In the genomic region with DNA sequence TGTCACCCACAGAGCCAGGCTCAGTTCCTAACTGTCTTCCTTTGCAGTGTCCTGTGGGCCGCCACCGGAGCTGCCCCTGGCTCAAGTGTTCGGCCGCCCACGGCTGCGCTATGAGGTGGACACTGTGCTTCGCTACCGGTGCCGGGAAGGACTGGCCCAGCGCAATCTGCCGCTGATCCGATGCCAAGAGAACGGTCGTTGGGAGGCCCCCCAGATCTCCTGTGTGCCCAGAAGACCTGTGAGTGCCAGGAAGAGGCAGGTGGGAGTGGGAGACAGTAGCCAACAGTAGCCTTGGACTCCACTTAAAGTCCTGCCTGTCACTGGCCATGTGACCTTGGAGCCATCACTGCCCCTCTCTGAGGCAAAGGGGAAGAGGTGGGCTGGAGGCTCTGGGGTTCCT, we compare ENCODE assay signal across 30 cellular contexts. TPM values are rescaled to one million over a fixed set of nuclear protein-coding genes. Genes with fewer than 3 reads are reported as not detected.
A peak's percentile ranks its signal among the peaks of the same experiment; 100 is the strongest.
DNase-seq lines count a peak whose midpoint lies in the region; ATAC-seq, FAIRE-seq and TF ChIP-seq lines count a peak whose summit lies in the region.
"Had no signal": no experiment of that assay in that cellular context is flagged by ENCODE, and none has a peak within 500 bp of the region (broad histone marks: within the 10 kb centered on the region; RNA-seq: fewer than 3 reads in every experiment).

No MANE protein-coding gene starts in this region.

- peak overlapping the region in 1 of 11 experiments; percentile 55; a peak in 3 of 22 replicates for H3K27ac ChIP-seq in BLaER1 treated with 17β-estradiol and CSF1 and Interleukin-3, amounts not matched to agents 10 nM and 100 nM
- H3K27ac ChIP-seq in HepG2 (ENCODE audit: extremely low read length, insufficient read depth, low read length) = no peak overlapping the region
- H3K27ac ChIP-seq in caudate nucleus (ENCODE audit: low read depth, low read length) = no peak overlapping the region
- H3K27ac ChIP-seq: pancreas, SJSA1 had no signal

- H3K36me3 ChIP-seq in BLaER1 treated with 17β-estradiol and CSF1 and Interleukin-3, amounts not matched to agents 10 nM and 100 nM = no peaks in the 10 kb centered on the region
- H3K36me3 ChIP-seq in GM06990 (ENCODE audit: control insufficient read depth, insufficient read depth, low read length) (0 out of 2 replicates have a peak, but pooled peaks cover 1% of the 10 kb centered on the region), HepG2 (replicated peaks in 1 of 2; ENCODE audit: control insufficient read depth in 1 of 2, insufficient read depth in 2 of 2, low read length in 2 of 2) (peaks cover 1 to 5% of the 10 kb centered on the region in 2 experiments; a peak in 1 of 5 replicates)
- H3K36me3 ChIP-seq: pancreas, SJSA1, transverse colon had no signal

- H3K4me1 Mint-ChIP-seq in activated T-helper 17 cell treated with anti-CD3 and anti-CD28 coated beads, Interleukin-2, amount 50 U/mL, for 72 hours = peaks cover 37% of the 10 kb centered on the region

- WGBS in HepG2 (ENCODE audit: low lambda C conversion rate) = 83% methylated on average over 6 of the region's 14 CpGs

- no peaks in the 10 kb centered on the region for H3K36me3 Mint-ChIP-seq in activated T-helper 17 cell treated with anti-CD3 and anti-CD28 coated beads, Interleukin-2, amount 50 U/mL, for 72 hours (ENCODE audit: low read depth)

- TF ChIP-seq CTCF in GM06990 (IDR thresholded peaks at IDR 0.05; ENCODE audit: insufficient read depth, low read length, poor library complexity, severe bottlenecking) (peak; percentile 2), HepG2 (CRISPR knock-in tag; IDR thresholded peaks at IDR 0.05) (no peak)

- no peaks in the 10 kb centered on the region for H3K9me3 ChIP-seq in BLaER1 treated with 17β-estradiol and CSF1 and Interleukin-3, amounts not matched to agents 10 nM and 100 nM (replicated peaks in 1 of 11)
- H3K9me3 ChIP-seq in HepG2 (ENCODE audit: low read length) = no peaks in the 10 kb centered on the region
- H3K9me3 ChIP-seq: mucosa of descending colon, pancreas, SJSA1, transverse colon had no signal

- TF ChIP-seq EP300 in HepG2 (IDR thresholded peaks at IDR 0.05; ENCODE audit: low read depth in 2 of 2, low read length in 2 of 2) (no peak), HepG2 (CRISPR knock-in tag; IDR thresholded peaks at IDR 0.05; ENCODE audit: borderline replicate concordance) (no peak)

- H3K27me3 Mint-ChIP-seq in activated T-helper 17 cell treated with anti-CD3 and anti-CD28 coated beads, Interleukin-2, amount 50 U/mL, for 72 hours = peaks cover 33% of the 10 kb centered on the region

- H3K4me3 Mint-ChIP-seq in activated T-helper 17 cell treated with anti-CD3 and anti-CD28 coated beads, Interleukin-2, amount 50 U/mL, for 72 hours = peak overlapping the region; percentile 16
- H3K4me3 Mint-ChIP-seq: activated CD4-positive, alpha-beta memory T cell treated with anti-CD3 and anti-CD28 coated beads, Interleukin-2, amount 10 ng/mL, durations not matched to agents 7 days and 5 days; nephron progenitor cell had no signal

- POLR2A ChIA-PET in HepG2 (lab: Yijun Ruan, JAX) = interaction anchor here (11.4 kb wide), 1 partner anchor 16 kb away, joined by 189 read pairs; a partner anchor contains a TSS

- CTCF ChIA-PET in HepG2 (lab: Yijun Ruan, JAX; ENCODE audit: low intra/inter-chr PET ratio, low total read pairs) = interaction anchor here (1.9 to 6.4 kb wide), 2 partner anchors 20 to 31 kb away, joined by 13 to 166 read pairs; a partner anchor contains a TSS

- FAIRE-seq in HepG2 (lab: Jason Lieb, UNC) = no peak
- FAIRE-seq: HTR-8/SVneo, pancreas had no signal

- H3K27ac Mint-ChIP-seq in activated T-helper 17 cell treated with anti-CD3 and anti-CD28 coated beads, Interleukin-2, amount 50 U/mL, for 72 hours = no peak overlapping the region
- H3K27ac Mint-ChIP-seq: nephron progenitor cell had no signal

- in situ Hi-C loops in HepG2 (cut with HindIII; ENCODE audit: extremely low pct_ligation_motif_present, low pct_unique_long_range_greater_than_20kb) = no loop called here

- peaks cover 39 to 57% (median 52%) of the 10 kb centered on the region in 11 experiments for H3K27me3 ChIP-seq in BLaER1 treated with 17β-estradiol and CSF1 and Interleukin-3, amounts not matched to agents 10 nM and 100 nM
- H3K27me3 ChIP-seq in GM06990 (replicated peaks; ENCODE audit: control insufficient read depth, insufficient read depth, low read length) = no peaks in the 10 kb centered on the region
- no peaks in the 10 kb centered on the region; a peak in 1 of 5 replicates for H3K27me3 ChIP-seq in HepG2 (ENCODE audit: control insufficient read depth in 1 of 2, insufficient read depth in 2 of 2, low read length in 2 of 2)
- H3K27me3 ChIP-seq: transverse colon had no signal

- peak overlapping the region in 4 of 11 experiments; percentile 9 to 40 (median 22); a peak in 2 of 22 replicates for H3K9ac ChIP-seq in BLaER1 treated with 17β-estradiol and CSF1 and Interleukin-3, amounts not matched to agents 10 nM and 100 nM
- H3K9ac ChIP-seq in HepG2 (ENCODE audit: insufficient read depth, low read depth, low read length) = no peak overlapping the region

- peaks cover 0 to 52% (median 16%) of the 10 kb centered on the region in 11 experiments; a peak in 15 of 22 replicates for H4K20me1 ChIP-seq in BLaER1 treated with 17β-estradiol and CSF1 and Interleukin-3, amounts not matched to agents 10 nM and 100 nM
- peaks cover 64% of the 10 kb centered on the region for H4K20me1 ChIP-seq in HepG2 (ENCODE audit: insufficient read depth, low read length)

- peak overlapping the region in 9 of 11 experiments; percentile 86 to 99 (median 95); a peak in 14 of 22 replicates for H3K4me2 ChIP-seq in BLaER1 treated with 17β-estradiol and CSF1 and Interleukin-3, amounts not matched to agents 10 nM and 100 nM
- peak overlapping the region; percentile 96 for H3K4me2 ChIP-seq in HepG2 (ENCODE audit: low read depth, low read length)

- DNase-seq in GM06990 (ENCODE audit: extremely low read depth, insufficient read length) = no peak
- DNase-seq in HepG2 (ENCODE audit: low spot score) = no peak
- no peak for DNase-seq in caudate nucleus (lab: John Stamatoyannopoulos, UW)
- no peak for DNase-seq in T-helper 2 cell
- DNase-seq: activated CD4-positive, alpha-beta memory T cell treated with anti-CD3 and anti-CD28 coated beads, Interleukin-2, amount 10 ng/mL, durations not matched to agents 7 days and 5 days; activated CD4-positive, CD25-positive, alpha-beta regulatory T cell; activated CD8-positive, alpha-beta memory T cell treated with anti-CD3 and anti-CD28 coated beads, Interleukin-2, amount 50 U/mL, for 48 hours; activated effector memory CD4-positive, alpha-beta T cell treated with Interleukin-2 at 50 U/mL for 16 hours; DMS79 treated with DMSO at 0.1 percent for 48 hours; effector CD8-positive, alpha-beta T cell; head of caudate nucleus; KG1; kidney glomerular epithelial cell; NCI-H1417 treated with DMSO at 0.1 percent for 48 hours; NCI-H446; nephron progenitor cell; PC-3; retina; stimulated activated CD4-positive, alpha-beta T cell treated with anti-CD3 and anti-CD28 coated beads, Interleukin-2, amount 100 ng/mL, for 24 hours; transverse colon had no signal

- no peak overlapping the region for H3K4me3 ChIP-seq in BLaER1 treated with 17β-estradiol and CSF1 and Interleukin-3, amounts not matched to agents 10 nM and 100 nM
- H3K4me3 ChIP-seq in GM06990 (replicated peaks; ENCODE audit: low read depth, low read length) (no peak overlapping the region), HepG2 (replicated peaks in 1 of 3; ENCODE audit: insufficient read depth in 1 of 3, low read depth in 2 of 3, low read length in 3 of 3) (peak overlapping the region in 1 of 3 experiments; percentile 56; a peak in 1 of 6 replicates)
- H3K4me3 ChIP-seq: lung, mucosa of descending colon, pancreas, SJSA1, transverse colon had no signal

- intact Hi-C loops in HepG2 (cut with micrococcal nuclease; ENCODE audit: unreplicated experiment) = no loop called here

- no TSS peak for BruUV-seq in HepG2 (replicated peaks; lab: Mats Ljungman, UMichigan)

- H3K79me2 ChIP-seq in HepG2 (ENCODE audit: insufficient read depth, low read length) = peaks cover 20% of the 10 kb centered on the region

- no peaks in the 10 kb centered on the region for H3K9me3 Mint-ChIP-seq in activated T-helper 17 cell treated with anti-CD3 and anti-CD28 coated beads, Interleukin-2, amount 50 U/mL, for 72 hours
- H3K9me3 Mint-ChIP-seq: activated CD4-positive, alpha-beta memory T cell treated with anti-CD3 and anti-CD28 coated beads, Interleukin-2, amount 10 ng/mL, durations not matched to agents 7 days and 5 days; nephron progenitor cell had no signal

- peaks cover 62 to 76% (median 69%) of the 10 kb centered on the region in 10 experiments for H3K4me1 ChIP-seq in BLaER1 treated with 17β-estradiol and CSF1 and Interleukin-3, amounts not matched to agents 10 nM and 100 nM
- H3K4me1 ChIP-seq in HepG2 (ENCODE audit: insufficient read depth, low read length) = peaks cover 66% of the 10 kb centered on the region

- ATAC-seq in activated T-helper 17 cell treated with anti-CD3 and anti-CD28 coated beads, Interleukin-2, amount 50 U/mL, for 72 hours (replicated peaks) = no peak
- ATAC-seq in HepG2 = no peak
- ATAC-seq in GM19395 (IDR thresholded peaks at IDR 0.05; ENCODE audit: unreplicated experiment) = no peak
- ATAC-seq: mucosa of descending colon, pancreas, PC-3 had no signal

- no peak for TF ChIP-seq POLR2A in HepG2 (IDR thresholded peaks at IDR 0.05; ENCODE audit: insufficient read depth in 1 of 2, low read depth in 2 of 2, low read length in 2 of 2)

- H2AFZ ChIP-seq in HepG2 (ENCODE audit: low read length) = no peak overlapping the region

- TF ChIP-seq RAD21 in HepG2 (CRISPR knock-in tag; IDR thresholded peaks at IDR 0.05) = no peak

RNA-seq across cellular contexts. Expression of a gene that starts 16.6 kb away (rescaled TPM):
- not detected for total RNA-seq in activated T-helper 17 cell treated with anti-CD3 and anti-CD28 coated beads, Interleukin-2, amount 50 U/mL, for 72 hours
- total RNA-seq in HepG2 (2016; rRNA removed; fragmentation: Illumina TruSeq; extraction: Trizol) = not detected in 2 replicates
- not detected in 2 replicates for total RNA-seq in HepG2 (2016; cell fraction: cytosol; rRNA removed; fragmentation: Illumina TruSeq; extraction: Trizol; ENCODE audit: low read depth)
- total RNA-seq in HepG2 (2016; cell fraction: insoluble cytoplasmic fraction; rRNA removed; fragmentation: Illumina TruSeq; extraction: Trizol) = not detected in 2 replicates
- not detected in 2 replicates for total RNA-seq in HepG2 (2016; cell fraction: membrane; rRNA removed; fragmentation: Illumina TruSeq; extraction: Trizol)
- total RNA-seq in HepG2 (2016; cell fraction: nucleus; rRNA removed; fragmentation: Illumina TruSeq; extraction: Trizol) = not detected in 2 replicates
- polyA plus RNA-seq in HepG2 (2011; rRNA removed) = not detected in 2 replicates
- polyA plus RNA-seq in HepG2 (2011; cell fraction: cytosol; rRNA removed) = not detected in 2 replicates
- 0.24 TPM in 1 of 2 replicates, not detected in the other for polyA plus RNA-seq in HepG2 (2011; cell fraction: nucleus; rRNA removed)
- polyA plus RNA-seq in HepG2 (2012) = 0.21 TPM in 2 replicates
- polyA plus RNA-seq in HepG2 (2016; cell fraction: cytosol; fragmentation: Illumina TruSeq; extraction: Trizol; ENCODE audit: low read depth) = not detected in 2 replicates
- not detected in 2 replicates for polyA plus RNA-seq in HepG2 (2016; cell fraction: insoluble cytoplasmic fraction; fragmentation: Illumina TruSeq; extraction: Trizol; ENCODE audit: low read depth)
- polyA plus RNA-seq in HepG2 (2016; cell fraction: membrane; fragmentation: Illumina TruSeq; extraction: Trizol; ENCODE audit: low read depth) = not detected in 2 replicates
- polyA plus RNA-seq in HepG2 (2016; cell fraction: nucleus; fragmentation: Illumina TruSeq; extraction: Trizol; ENCODE audit: insufficient read depth, low read depth) = not detected in 2 replicates
- not detected in 2 replicates for polyA minus RNA-seq in HepG2 (2011; rRNA and poly(A)+ RNA removed; ENCODE audit: low replicate concordance)
- polyA minus RNA-seq in HepG2 (2011; cell fraction: cytosol; rRNA and poly(A)+ RNA removed) = not detected in 2 replicates
- polyA minus RNA-seq in HepG2 (2011; cell fraction: nucleus; rRNA and poly(A)+ RNA removed) = not detected in 2 replicates
- total RNA-seq: activated CD4-positive, alpha-beta memory T cell treated with anti-CD3 and anti-CD28 coated beads, Interleukin-2, amount 10 ng/mL, durations not matched to agents 7 days and 5 days; chondrocyte; fibroblast of villous mesenchyme; PC-3; SJSA1 had no signal
- polyA plus RNA-seq: pancreas had no signal

RNA-seq across cellular contexts. Expression of a gene that starts 18.7 kb away (rescaled TPM):
- total RNA-seq in activated T-helper 17 cell treated with anti-CD3 and anti-CD28 coated beads, Interleukin-2, amount 50 U/mL, for 72 hours = under 1 TPM in 1 of 2 donors, not detected in 1; 0.05 TPM
- total RNA-seq in HepG2 (2016; rRNA removed; fragmentation: Illumina TruSeq; extraction: Trizol) = 12.7 and 16.6 TPM in 2 replicates
- total RNA-seq in HepG2 (2016; cell fraction: cytosol; rRNA removed; fragmentation: Illumina TruSeq; extraction: Trizol; ENCODE audit: low read depth) = 0.30 and 0.53 TPM in 2 replicates
- 9.1 and 18.2 TPM in 2 replicates for total RNA-seq in HepG2 (2016; cell fraction: insoluble cytoplasmic fraction; rRNA removed; fragmentation: Illumina TruSeq; extraction: Trizol)
- total RNA-seq in HepG2 (2016; cell fraction: membrane; rRNA removed; fragmentation: Illumina TruSeq; extraction: Trizol) = 1.4 and 1.5 TPM in 2 replicates
- total RNA-seq in HepG2 (2016; cell fraction: nucleus; rRNA removed; fragmentation: Illumina TruSeq; extraction: Trizol) = 11.7 and 13.1 TPM in 2 replicates
- polyA plus RNA-seq in HepG2 (2011; rRNA removed) = 1.7 and 2.5 TPM in 2 replicates
- polyA plus RNA-seq in HepG2 (2011; cell fraction: cytosol; rRNA removed) = 1.1 and 1.2 TPM in 2 replicates
- 9.3 and 9.7 TPM in 2 replicates for polyA plus RNA-seq in HepG2 (2011; cell fraction: nucleus; rRNA removed)
- polyA plus RNA-seq in HepG2 (2012) = 3.5 and 3.6 TPM in 2 replicates
- polyA plus RNA-seq in HepG2 (2016; cell fraction: cytosol; fragmentation: Illumina TruSeq; extraction: Trizol; ENCODE audit: low read depth) = 0.32 and 0.38 TPM in 2 replicates
- 8.6 and 10.8 TPM in 2 replicates for polyA plus RNA-seq in HepG2 (2016; cell fraction: insoluble cytoplasmic fraction; fragmentation: Illumina TruSeq; extraction: Trizol; ENCODE audit: low read depth)
- polyA plus RNA-seq in HepG2 (2016; cell fraction: membrane; fragmentation: Illumina TruSeq; extraction: Trizol; ENCODE audit: low read depth) = 0.46 and 0.93 TPM in 2 replicates
- 27.3 and 27.7 TPM in 2 replicates for polyA plus RNA-seq in HepG2 (2016; cell fraction: nucleus; fragmentation: Illumina TruSeq; extraction: Trizol; ENCODE audit: insufficient read depth, low read depth)
- polyA minus RNA-seq in HepG2 (2011; rRNA and poly(A)+ RNA removed; ENCODE audit: low replicate concordance) = 0.91 and 2.7 TPM in 2 replicates
- 2.4 and 2.5 TPM in 2 replicates for polyA minus RNA-seq in HepG2 (2011; cell fraction: cytosol; rRNA and poly(A)+ RNA removed)
- polyA minus RNA-seq in HepG2 (2011; cell fraction: nucleus; rRNA and poly(A)+ RNA removed) = 1.5 and 1.7 TPM in 2 replicates
- total RNA-seq: activated CD4-positive, alpha-beta memory T cell treated with anti-CD3 and anti-CD28 coated beads, Interleukin-2, amount 10 ng/mL, durations not matched to agents 7 days and 5 days had no signal

RNA-seq across cellular contexts. Expression of a gene that starts 39.3 kb away (rescaled TPM):
- total RNA-seq in activated T-helper 17 cell treated with anti-CD3 and anti-CD28 coated beads, Interleukin-2, amount 50 U/mL, for 72 hours = 1 to 10 TPM in 1 of 2 donors, under 1 TPM in 1; 0.30 to 1.5 TPM
- total RNA-seq in HepG2 (2016; rRNA removed; fragmentation: Illumina TruSeq; extraction: Trizol) = not detected in 2 replicates
- total RNA-seq in HepG2 (2016; cell fraction: cytosol; rRNA removed; fragmentation: Illumina TruSeq; extraction: Trizol; ENCODE audit: low read depth) = not detected in 2 replicates
- total RNA-seq in HepG2 (2016; cell fraction: insoluble cytoplasmic fraction; rRNA removed; fragmentation: Illumina TruSeq; extraction: Trizol) = not detected in 2 replicates
- not detected in 2 replicates for total RNA-seq in HepG2 (2016; cell fraction: membrane; rRNA removed; fragmentation: Illumina TruSeq; extraction: Trizol)
- total RNA-seq in HepG2 (2016; cell fraction: nucleus; rRNA removed; fragmentation: Illumina TruSeq; extraction: Trizol) = not detected in 2 replicates
- 0.09 TPM in 1 of 2 replicates, not detected in the other for polyA plus RNA-seq in HepG2 (2011; rRNA removed)
- polyA plus RNA-seq in HepG2 (2011; cell fraction: cytosol; rRNA removed) = not detected in 2 replicates
- 0.40 and 0.62 TPM in 2 replicates for polyA plus RNA-seq in HepG2 (2011; cell fraction: nucleus; rRNA removed)
- 0.19 TPM in 1 of 2 replicates, not detected in the other for polyA plus RNA-seq in HepG2 (2012)
- polyA plus RNA-seq in HepG2 (2016; cell fraction: cytosol; fragmentation: Illumina TruSeq; extraction: Trizol; ENCODE audit: low read depth) = not detected in 2 replicates
- polyA plus RNA-seq in HepG2 (2016; cell fraction: insoluble cytoplasmic fraction; fragmentation: Illumina TruSeq; extraction: Trizol; ENCODE audit: low read depth) = not detected in 2 replicates
- polyA plus RNA-seq in HepG2 (2016; cell fraction: membrane; fragmentation: Illumina TruSeq; extraction: Trizol; ENCODE audit: low read depth) = not detected in 2 replicates
- polyA plus RNA-seq in HepG2 (2016; cell fraction: nucleus; fragmentation: Illumina TruSeq; extraction: Trizol; ENCODE audit: insufficient read depth, low read depth) = not detected in 2 replicates
- not detected in 2 replicates for polyA minus RNA-seq in HepG2 (2011; rRNA and poly(A)+ RNA removed; ENCODE audit: low replicate concordance)
- polyA minus RNA-seq in HepG2 (2011; cell fraction: cytosol; rRNA and poly(A)+ RNA removed) = not detected in 2 replicates
- polyA minus RNA-seq in HepG2 (2011; cell fraction: nucleus; rRNA and poly(A)+ RNA removed) = not detected in 2 replicates
- total RNA-seq: activated CD4-positive, alpha-beta memory T cell treated with anti-CD3 and anti-CD28 coated beads, Interleukin-2, amount 10 ng/mL, durations not matched to agents 7 days and 5 days; chondrocyte; fibroblast of villous mesenchyme; pancreas; SJSA1 had no signal

RNA-seq across cellular contexts. Expression of a gene that starts 46.9 kb away (rescaled TPM):
- 1 to 10 TPM; 2.2 to 4.4 TPM for total RNA-seq in activated T-helper 17 cell treated with anti-CD3 and anti-CD28 coated beads, Interleukin-2, amount 50 U/mL, for 72 hours
- 0.21 and 0.60 TPM in 2 replicates for total RNA-seq in HepG2 (2016; rRNA removed; fragmentation: Illumina TruSeq; extraction: Trizol)
- not detected in 2 replicates for total RNA-seq in HepG2 (2016; cell fraction: cytosol; rRNA removed; fragmentation: Illumina TruSeq; extraction: Trizol; ENCODE audit: low read depth)
- 0.28 TPM in 1 of 2 replicates, not detected in the other for total RNA-seq in HepG2 (2016; cell fraction: insoluble cytoplasmic fraction; rRNA removed; fragmentation: Illumina TruSeq; extraction: Trizol)
- total RNA-seq in HepG2 (2016; cell fraction: membrane; rRNA removed; fragmentation: Illumina TruSeq; extraction: Trizol) = not detected in 2 replicates
- not detected in 2 replicates for total RNA-seq in HepG2 (2016; cell fraction: nucleus; rRNA removed; fragmentation: Illumina TruSeq; extraction: Trizol)
- polyA plus RNA-seq in HepG2 (2011; rRNA removed) = 0.37 and 0.40 TPM in 2 replicates
- 0.14 and 0.16 TPM in 2 replicates for polyA plus RNA-seq in HepG2 (2011; cell fraction: cytosol; rRNA removed)
- polyA plus RNA-seq in HepG2 (2011; cell fraction: nucleus; rRNA removed) = 0.50 and 0.85 TPM in 2 replicates
- 1.3 TPM in 1 of 2 replicates, not detected in the other for polyA plus RNA-seq in HepG2 (2012)
- 0.24 TPM in 1 of 2 replicates, not detected in the other for polyA plus RNA-seq in HepG2 (2016; cell fraction: cytosol; fragmentation: Illumina TruSeq; extraction: Trizol; ENCODE audit: low read depth)
- polyA plus RNA-seq in HepG2 (2016; cell fraction: insoluble cytoplasmic fraction; fragmentation: Illumina TruSeq; extraction: Trizol; ENCODE audit: low read depth) = 0.57 and 0.99 TPM in 2 replicates
- not detected in 2 replicates for polyA plus RNA-seq in HepG2 (2016; cell fraction: membrane; fragmentation: Illumina TruSeq; extraction: Trizol; ENCODE audit: low read depth)
- 0.51 and 1.8 TPM in 2 replicates for polyA plus RNA-seq in HepG2 (2016; cell fraction: nucleus; fragmentation: Illumina TruSeq; extraction: Trizol; ENCODE audit: insufficient read depth, low read depth)
- polyA minus RNA-seq in HepG2 (2011; rRNA and poly(A)+ RNA removed; ENCODE audit: low replicate concordance) = 1.2 TPM in 1 of 2 replicates, not detected in the other
- not detected in 2 replicates for polyA minus RNA-seq in HepG2 (2011; cell fraction: cytosol; rRNA and poly(A)+ RNA removed)
- polyA minus RNA-seq in HepG2 (2011; cell fraction: nucleus; rRNA and poly(A)+ RNA removed) = not detected in 2 replicates

RNA-seq across cellular contexts. Expression of a gene that starts 57.2 kb away (rescaled TPM):
- 10 to 100 TPM; 21.3 to 51.8 TPM for total RNA-seq in activated T-helper 17 cell treated with anti-CD3 and anti-CD28 coated beads, Interleukin-2, amount 50 U/mL, for 72 hours
- total RNA-seq in HepG2 (2016; rRNA removed; fragmentation: Illumina TruSeq; extraction: Trizol) = 37.9 and 43.4 TPM in 2 replicates
- total RNA-seq in HepG2 (2016; cell fraction: cytosol; rRNA removed; fragmentation: Illumina TruSeq; extraction: Trizol; ENCODE audit: low read depth) = 7.3 and 7.7 TPM in 2 replicates
- total RNA-seq in HepG2 (2016; cell fraction: insoluble cytoplasmic fraction; rRNA removed; fragmentation: Illumina TruSeq; extraction: Trizol) = 37.1 and 46.1 TPM in 2 replicates
- total RNA-seq in HepG2 (2016; cell fraction: membrane; rRNA removed; fragmentation: Illumina TruSeq; extraction: Trizol) = 22.7 and 24.7 TPM in 2 replicates
- 36.6 and 38.1 TPM in 2 replicates for total RNA-seq in HepG2 (2016; cell fraction: nucleus; rRNA removed; fragmentation: Illumina TruSeq; extraction: Trizol)
- 19.2 and 20.0 TPM in 2 replicates for polyA plus RNA-seq in HepG2 (2011; rRNA removed)
- polyA plus RNA-seq in HepG2 (2011; cell fraction: cytosol; rRNA removed) = 13.1 and 21.0 TPM in 2 replicates
- polyA plus RNA-seq in HepG2 (2011; cell fraction: nucleus; rRNA removed) = 13.5 and 17.3 TPM in 2 replicates
- polyA plus RNA-seq in HepG2 (2012) = 26.6 and 33.5 TPM in 2 replicates
- polyA plus RNA-seq in HepG2 (2016; cell fraction: cytosol; fragmentation: Illumina TruSeq; extraction: Trizol; ENCODE audit: low read depth) = 11.1 and 11.2 TPM in 2 replicates
- 79.1 and 79.7 TPM in 2 replicates for polyA plus RNA-seq in HepG2 (2016; cell fraction: insoluble cytoplasmic fraction; fragmentation: Illumina TruSeq; extraction: Trizol; ENCODE audit: low read depth)
- 22.9 and 25.6 TPM in 2 replicates for polyA plus RNA-seq in HepG2 (2016; cell fraction: membrane; fragmentation: Illumina TruSeq; extraction: Trizol; ENCODE audit: low read depth)
- 59.3 and 65.1 TPM in 2 replicates for polyA plus RNA-seq in HepG2 (2016; cell fraction: nucleus; fragmentation: Illumina TruSeq; extraction: Trizol; ENCODE audit: insufficient read depth, low read depth)
- polyA minus RNA-seq in HepG2 (2011; rRNA and poly(A)+ RNA removed; ENCODE audit: low replicate concordance) = 24.3 and 141 TPM in 2 replicates
- 9.7 and 9.9 TPM in 2 replicates for polyA minus RNA-seq in HepG2 (2011; cell fraction: cytosol; rRNA and poly(A)+ RNA removed)
- polyA minus RNA-seq in HepG2 (2011; cell fraction: nucleus; rRNA and poly(A)+ RNA removed) = 46.1 and 51.0 TPM in 2 replicates
